Comparison of ENCODE assay signal across 18 cellular contexts in genomic region chr13:20891768-20892167, GRCh38. TPM values are rescaled to one million over a fixed set of nuclear protein-coding genes. Genes with fewer than 3 reads are reported as not detected.
A peak's percentile ranks its signal among the peaks of the same experiment; 100 is the strongest.
DNase-seq lines count a peak whose midpoint lies in the region; ATAC-seq and TF ChIP-seq lines count a peak whose summit lies in the region.
"Had no signal": no experiment of that assay in that cellular context is flagged by ENCODE, and none has a peak within 500 bp of the region (broad histone marks: within the 10 kb centered on the region; RNA-seq: fewer than 3 reads in every experiment).

No MANE protein-coding gene starts in this region.

- H3K4me3 Mint-ChIP-seq in activated naive CD8-positive, alpha-beta T cell treated with anti-CD3 and anti-CD28 coated beads, Interleukin-2, amount 10 ng/mL, durations not matched to agents 7 days and 5 days = no peak overlapping the region
- no peak overlapping the region for H3K4me3 Mint-ChIP-seq in activated naive CD8-positive, alpha-beta T cell treated with anti-CD3 and anti-CD28 coated beads, Interleukin-2, amount 50 U/mL, for 24 hours
- H3K4me3 Mint-ChIP-seq: IgD-negative memory B cell had no signal

- H3K23ac ChIP-seq in trophoblast cell (ENCODE audit: low read length) = no peak overlapping the region

- no peak overlapping the region for H2BK12ac ChIP-seq in trophoblast cell (ENCODE audit: low read length)

- no peaks in the 10 kb centered on the region for H3K27me3 Mint-ChIP-seq in activated naive CD8-positive, alpha-beta T cell treated with anti-CD3 and anti-CD28 coated beads, Interleukin-2, amount 10 ng/mL, durations not matched to agents 7 days and 5 days
- no peaks in the 10 kb centered on the region for H3K27me3 Mint-ChIP-seq in activated naive CD8-positive, alpha-beta T cell treated with anti-CD3 and anti-CD28 coated beads, Interleukin-2, amount 50 U/mL, for 24 hours
- H3K27me3 Mint-ChIP-seq: IgD-negative memory B cell had no signal

- no peaks in the 10 kb centered on the region for H3K9me3 Mint-ChIP-seq in activated naive CD8-positive, alpha-beta T cell treated with anti-CD3 and anti-CD28 coated beads, Interleukin-2, amount 10 ng/mL, durations not matched to agents 7 days and 5 days
- no peaks in the 10 kb centered on the region for H3K9me3 Mint-ChIP-seq in activated naive CD8-positive, alpha-beta T cell treated with anti-CD3 and anti-CD28 coated beads, Interleukin-2, amount 50 U/mL, for 24 hours
- H3K9me3 Mint-ChIP-seq: IgD-negative memory B cell had no signal

- DNase-seq in activated naive CD8-positive, alpha-beta T cell treated with anti-CD3 and anti-CD28 coated beads, Interleukin-2, amount 10 ng/mL, durations not matched to agents 7 days and 5 days = no peak
- no peak for DNase-seq in activated naive CD8-positive, alpha-beta T cell treated with anti-CD3 and anti-CD28 coated beads, Interleukin-2, amount 50 U/mL, for 24 hours
- DNase-seq in Jurkat, Clone E6-1 (ENCODE audit: low read depth, low spot score) = peak; percentile 48
- DNase-seq in central memory CD4-positive, alpha-beta T cell = peak; percentile 26
- DNase-seq in trophoblast cell (no peak), osteoblast (ENCODE audit: insufficient read length, low spot score, missing footprints) (no peak), NCI-H2107 (lab: John Stamatoyannopoulos, UW) (no peak), kidney tubule cell (ENCODE audit: low spot score) (no peak)
- DNase-seq: ACHN, DMS79 treated with DMSO at 0.1 percent for 48 hours, HCEC 1CT, MV-4-11, NCI-H1436 treated with DMSO at 0.1 percent for 48 hours, NCI-H2081 treated with DMSO at 0.1 percent for 48 hours, NCI-H2227 treated with DMSO at 0.1 percent for 48 hours, NCI-H524 had no signal

- no peak overlapping the region for H4K91ac ChIP-seq in trophoblast cell (ENCODE audit: low read depth, low read length)

- peak overlapping the region; percentile 81 for H3K27ac Mint-ChIP-seq in activated naive CD8-positive, alpha-beta T cell treated with anti-CD3 and anti-CD28 coated beads, Interleukin-2, amount 10 ng/mL, durations not matched to agents 7 days and 5 days
- H3K27ac Mint-ChIP-seq in activated naive CD8-positive, alpha-beta T cell treated with anti-CD3 and anti-CD28 coated beads, Interleukin-2, amount 50 U/mL, for 24 hours = no peak overlapping the region
- H3K27ac Mint-ChIP-seq: IgD-negative memory B cell had no signal

- ATAC-seq in activated naive CD8-positive, alpha-beta T cell treated with anti-CD3 and anti-CD28 coated beads, Interleukin-2, amount 10 ng/mL, durations not matched to agents 7 days and 5 days (ENCODE audit: low read depth) = peak; percentile 73
- no peak for ATAC-seq in activated naive CD8-positive, alpha-beta T cell treated with anti-CD3 and anti-CD28 coated beads, Interleukin-2, amount 50 U/mL, for 24 hours
- ATAC-seq: Panc1 had no signal

- H3K4me1 ChIP-seq in trophoblast cell (ENCODE audit: control insufficient read depth in 1 of 2, insufficient read depth in 2 of 2, low read length in 2 of 2) (no peaks in the 10 kb centered on the region), osteoblast (ENCODE audit: insufficient read depth, low read length) (no peaks in the 10 kb centered on the region)

- H3K4me1 Mint-ChIP-seq in activated naive CD8-positive, alpha-beta T cell treated with anti-CD3 and anti-CD28 coated beads, Interleukin-2, amount 10 ng/mL, durations not matched to agents 7 days and 5 days = peaks cover 14% of the 10 kb centered on the region
- peaks cover 20% of the 10 kb centered on the region for H3K4me1 Mint-ChIP-seq in activated naive CD8-positive, alpha-beta T cell treated with anti-CD3 and anti-CD28 coated beads, Interleukin-2, amount 50 U/mL, for 24 hours

- no peak overlapping the region for H2AFZ ChIP-seq in trophoblast cell (ENCODE audit: insufficient read depth, low read length, poor library complexity)
- H2AFZ ChIP-seq in osteoblast (ENCODE audit: low read length) = no peak overlapping the region

- H3K27me3 ChIP-seq in trophoblast cell (ENCODE audit: insufficient read depth, low read length) (no peaks in the 10 kb centered on the region), osteoblast (ENCODE audit: insufficient read depth, low read length) (no peaks in the 10 kb centered on the region)

- no CpG with 5 or more reads among the region's 7 CpGs for WGBS in trophoblast cell (ENCODE audit: extremely low coverage, insufficient coverage, insufficient read length)

- TF ChIP-seq CTCF in osteoblast (IDR thresholded peaks at IDR 0.05; ENCODE audit: extremely low read depth, low read depth, low read length) = no peak

- H3K36me3 ChIP-seq in trophoblast cell (ENCODE audit: control insufficient read depth in 1 of 2, insufficient read depth in 2 of 2, low read length in 2 of 2) (peaks cover 2% of the 10 kb centered on the region in 2 experiments), osteoblast (ENCODE audit: insufficient read depth, low read length) (peaks cover 2% of the 10 kb centered on the region)

- H3K9ac ChIP-seq in trophoblast cell (ENCODE audit: low read length) = no peak overlapping the region

- no peak overlapping the region for H4K8ac ChIP-seq in trophoblast cell (ENCODE audit: low read depth, low read length)

- H3K79me2 ChIP-seq in trophoblast cell (ENCODE audit: control insufficient read depth, insufficient read depth, low read length, poor library complexity) (peaks cover 7% of the 10 kb centered on the region), osteoblast (ENCODE audit: insufficient read depth, low read length) (peaks cover 95% of the 10 kb centered on the region)

- H3K4me2 ChIP-seq in trophoblast cell (ENCODE audit: low read length) (no peak overlapping the region), osteoblast (ENCODE audit: insufficient read depth, low read length) (no peak overlapping the region)

- H2BK5ac ChIP-seq in trophoblast cell (ENCODE audit: low read depth, low read length, poor library complexity) = no peak overlapping the region

- no peak overlapping the region for H3K4me3 ChIP-seq in Jurkat, Clone E6-1 (ENCODE audit: low read length)
- H3K4me3 ChIP-seq in trophoblast cell (ENCODE audit: low read depth, low read length) (no peak overlapping the region), osteoblast (ENCODE audit: insufficient read depth, low read length) (no peak overlapping the region)

- no peak overlapping the region for H2BK120ac ChIP-seq in trophoblast cell (ENCODE audit: insufficient read depth, low read length, poor library complexity)

- H3K27ac ChIP-seq in trophoblast cell (ENCODE audit: low read depth, low read length) (no peak overlapping the region), osteoblast (ENCODE audit: low read depth, low read length) (no peak overlapping the region)

- H3K18ac ChIP-seq in trophoblast cell (ENCODE audit: low read length) = no peak overlapping the region

- no peak overlapping the region for H2AK5ac ChIP-seq in trophoblast cell (ENCODE audit: low read length)

- H4K12ac ChIP-seq in trophoblast cell (ENCODE audit: low read depth, low read length) = no peak overlapping the region

- H4K20me1 ChIP-seq in osteoblast (ENCODE audit: insufficient read depth, low read length) = peaks cover 3% of the 10 kb centered on the region

- peak overlapping the region; percentile 69 for H3K4ac ChIP-seq in trophoblast cell (ENCODE audit: low read depth, low read length)

- H3K14ac ChIP-seq in trophoblast cell (ENCODE audit: low read length) = no peak overlapping the region

- POLR2A ChIA-PET in activated naive CD8-positive, alpha-beta T cell treated with anti-CD3 and anti-CD28 coated beads, Interleukin-2, amount 10 ng/mL, durations not matched to agents 7 days and 5 days (lab: Charles Lee) = interaction anchor here (0.7 to 2.0 kb wide), 3 partner anchors 9 to 775 kb away, joined by 3 to 21 read pairs (median 4); partner anchors contain the start of gene XPO4

- H3K79me1 ChIP-seq in trophoblast cell (ENCODE audit: low read length) = no peaks in the 10 kb centered on the region

- H3K36me3 Mint-ChIP-seq in activated naive CD8-positive, alpha-beta T cell treated with anti-CD3 and anti-CD28 coated beads, Interleukin-2, amount 10 ng/mL, durations not matched to agents 7 days and 5 days = peaks cover 13% of the 10 kb centered on the region
- H3K36me3 Mint-ChIP-seq in activated naive CD8-positive, alpha-beta T cell treated with anti-CD3 and anti-CD28 coated beads, Interleukin-2, amount 50 U/mL, for 24 hours (ENCODE audit: low read depth) = peaks cover 22% of the 10 kb centered on the region

- H3K9me3 ChIP-seq in trophoblast cell (ENCODE audit: insufficient read depth, low read depth, low read length) = no peaks in the 10 kb centered on the region
- no peaks in the 10 kb centered on the region for H3K9me3 ChIP-seq in osteoblast (ENCODE audit: low read depth, low read length)

RNA-seq across cellular contexts. Expression of gene XPO4, which starts 10.8 kb away (rescaled TPM):
- total RNA-seq in activated naive CD8-positive, alpha-beta T cell treated with anti-CD3 and anti-CD28 coated beads, Interleukin-2, amount 10 ng/mL, durations not matched to agents 7 days and 5 days = 10 to 100 TPM; 18.9 to 20.9 TPM
- 11.4 TPM for polyA plus RNA-seq in Jurkat, Clone E6-1 (2012; ENCODE audit: insufficient read depth, insufficient read length)
- polyA plus RNA-seq in trophoblast cell (2013) = 10.7 TPM in 2 replicates
- total RNA-seq in osteoblast = 19.5 and 20.6 TPM in 2 replicates

Comparison
In these comparisons a context has a peak if more than half of its experiments do, and no peak if none do; other contexts are left out.
1. DNase-seq: peak in Jurkat, Clone E6-1 (single experiment) and central memory CD4-positive, alpha-beta T cell (single experiment); none in activated naive CD8-positive, alpha-beta T cell treated with anti-CD3 and anti-CD28 coated beads, Interleukin-2, amount 10 ng/mL, durations not matched to agents 7 days and 5 days (single experiment), activated naive CD8-positive, alpha-beta T cell treated with anti-CD3 and anti-CD28 coated beads, Interleukin-2, amount 50 U/mL, for 24 hours (single experiment), trophoblast cell (0 of 2), osteoblast (single experiment), NCI-H2107 (single experiment) and kidney tubule cell (single experiment).